ENCODE assay signal across 10 cellular contexts in genomic region chr9:75239176-75239575, GRCh38.
A peak's percentile ranks its signal among the peaks of the same experiment; 100 is the strongest.
DNase-seq lines count a peak whose midpoint lies in the region; ATAC-seq and TF ChIP-seq lines count a peak whose summit lies in the region.
"Had no signal": no experiment of that assay in that cellular context is flagged by ENCODE, and none has a peak within 500 bp of the region (broad histone marks: within the 10 kb centered on the region; RNA-seq: fewer than 3 reads in every experiment).

No MANE protein-coding gene starts in this region.

- no peak overlapping the region for H3K4me3 Mint-ChIP-seq in naive thymus-derived CD4-positive, alpha-beta T cell
- no peak overlapping the region for H3K4me3 Mint-ChIP-seq in natural killer cell treated with Interleukin-12 subunit alpha and Interleukin-12 subunit beta and Interleukin-15 and Interleukin-18, amount 100 ng/mL, for 72 hours

- H3K27me3 ChIP-seq in naive thymus-derived CD4-positive, alpha-beta T cell (ENCODE audit: control insufficient read depth in 2 of 2, insufficient read depth in 2 of 2, low read length in 2 of 2): no peaks in the 10 kb centered on the region

- H3K4me3 ChIP-seq in NB4 (ENCODE audit: low read depth, low read length): no peak overlapping the region
- no peak overlapping the region for H3K4me3 ChIP-seq in naive thymus-derived CD4-positive, alpha-beta T cell (ENCODE audit: low read length)

- no peak for TF ChIP-seq CTCF in NB4 (IDR thresholded peaks at IDR 0.05; ENCODE audit: low read depth, low read length)

- no peak overlapping the region for H3K27ac Mint-ChIP-seq in naive thymus-derived CD4-positive, alpha-beta T cell
- no peak overlapping the region for H3K27ac Mint-ChIP-seq in natural killer cell treated with Interleukin-12 subunit alpha and Interleukin-12 subunit beta and Interleukin-15 and Interleukin-18, amount 100 ng/mL, for 72 hours

- CTCF ChIA-PET in naive thymus-derived CD4-positive, alpha-beta T cell (lab: Charles Lee): no interaction called here

- H3K9me3 ChIP-seq in naive thymus-derived CD4-positive, alpha-beta T cell (ENCODE audit: control insufficient read depth in 2 of 3, low read length in 3 of 3): no peaks in the 10 kb centered on the region

- H3K27me3 Mint-ChIP-seq in naive thymus-derived CD4-positive, alpha-beta T cell: peaks cover 0 to 3% (median 0%) of the 10 kb centered on the region in 5 donors
- no peaks in the 10 kb centered on the region for H3K27me3 Mint-ChIP-seq in natural killer cell treated with Interleukin-12 subunit alpha and Interleukin-12 subunit beta and Interleukin-15 and Interleukin-18, amount 100 ng/mL, for 72 hours

- intact Hi-C loops in naive thymus-derived CD4-positive, alpha-beta T cell (cut with micrococcal nuclease): loop anchor here in 1 of 2 donors (2.0 kb wide), 2 partner anchors 162 to 308 kb away; no protein-coding TSS in a partner anchor

- peaks cover 0 to 16% (median 6%) of the 10 kb centered on the region in 11 donors for H3K9me3 Mint-ChIP-seq in naive thymus-derived CD4-positive, alpha-beta T cell
- H3K9me3 Mint-ChIP-seq in natural killer cell treated with Interleukin-12 subunit alpha and Interleukin-12 subunit beta and Interleukin-15 and Interleukin-18, amount 100 ng/mL, for 72 hours: no peaks in the 10 kb centered on the region

- H3K4me1 Mint-ChIP-seq in naive thymus-derived CD4-positive, alpha-beta T cell: peaks cover 0 to 2% (median 0%) of the 10 kb centered on the region in 7 donors
- no peaks in the 10 kb centered on the region for H3K4me1 Mint-ChIP-seq in natural killer cell treated with Interleukin-12 subunit alpha and Interleukin-12 subunit beta and Interleukin-15 and Interleukin-18, amount 100 ng/mL, for 72 hours (ENCODE audit: low read depth in 2 of 2)

- H3K36me3 Mint-ChIP-seq in naive thymus-derived CD4-positive, alpha-beta T cell: peaks cover 0 to 10% (median 2%) of the 10 kb centered on the region in 5 donors
- H3K36me3 Mint-ChIP-seq in natural killer cell treated with Interleukin-12 subunit alpha and Interleukin-12 subunit beta and Interleukin-15 and Interleukin-18, amount 100 ng/mL, for 72 hours: no peaks in the 10 kb centered on the region

- no peaks in the 10 kb centered on the region for H3K4me1 ChIP-seq in naive thymus-derived CD4-positive, alpha-beta T cell (ENCODE audit: control insufficient read depth in 2 of 2, insufficient read depth in 2 of 2, low read length in 2 of 2)

- ATAC-seq in naive thymus-derived CD4-positive, alpha-beta T cell: peak; percentile 45
- ATAC-seq in GM21360 (IDR thresholded peaks at IDR 0.05; ENCODE audit: unreplicated experiment): no peak
- no peak for ATAC-seq in natural killer cell treated with Interleukin-12 subunit alpha and Interleukin-12 subunit beta and Interleukin-15 and Interleukin-18, amount 100 ng/mL, for 72 hours

- POLR2A ChIA-PET in naive thymus-derived CD4-positive, alpha-beta T cell (lab: Charles Lee): no interaction called here

- no peak for TF ChIP-seq POLR2A in NB4 (IDR thresholded peaks at IDR 0.05; ENCODE audit: extremely low read depth, insufficient read length)

- DNase-seq in GM04503 (ENCODE audit: low read depth) (peak; percentile 27), NB4 (ENCODE audit: low read depth) (peak; percentile 55), dermis blood vessel endothelial cell (peak; percentile 40)
- DNase-seq in naive thymus-derived CD4-positive, alpha-beta T cell: no peak
- no peak for DNase-seq in natural killer cell treated with Interleukin-12 subunit alpha and Interleukin-12 subunit beta and Interleukin-15 and Interleukin-18, amount 100 ng/mL, for 72 hours (ENCODE audit: low spot score)
- DNase-seq in activated CD8-positive, alpha-beta memory T cell treated with anti-CD3 and anti-CD28 coated beads, Interleukin-2, amount 50 U/mL, for 4 hours: no peak
- DNase-seq: activated T-cell treated with anti-CD3 and anti-CD28 coated beads for 4 hours; central memory CD4-positive, alpha-beta T cell; NCI-H1436 had no signal

- no peaks in the 10 kb centered on the region for H3K36me3 ChIP-seq in naive thymus-derived CD4-positive, alpha-beta T cell (ENCODE audit: control insufficient read depth in 2 of 3, insufficient read depth in 3 of 3, low read length in 3 of 3)

- H3K27ac ChIP-seq in naive thymus-derived CD4-positive, alpha-beta T cell (ENCODE audit: low read depth, low read length): no peak overlapping the region

Comparison
In these comparisons a context has a peak if more than half of its experiments do, and no peak if none do; other contexts are left out.
1. DNase-seq: peak in GM04503 (single experiment), NB4 (single experiment) and dermis blood vessel endothelial cell (single experiment); none in naive thymus-derived CD4-positive, alpha-beta T cell (0 of 9), natural killer cell treated with Interleukin-12 subunit alpha and Interleukin-12 subunit beta and Interleukin-15 and Interleukin-18, amount 100 ng/mL, for 72 hours (single experiment) and activated CD8-positive, alpha-beta memory T cell treated with anti-CD3 and anti-CD28 coated beads, Interleukin-2, amount 50 U/mL, for 4 hours (single experiment).